Comparison of ENCODE assay signal across 1 cellular context in genomic region chr1:172823534-172823933, GRCh38.
TF ChIP-seq lines count a peak whose summit lies in the region.

No MANE protein-coding gene starts in this region.

TF ChIP-seq in IMR-90, 13 proteins besides CTCF, POLR2A, EP300 and RAD21 (continued from another document):
- no peak for TF ChIP-seq MXI1 (IDR thresholded peaks at IDR 0.05; ENCODE audit: borderline replicate concordance, low read depth, low read length)
